In the genomic region with DNA sequence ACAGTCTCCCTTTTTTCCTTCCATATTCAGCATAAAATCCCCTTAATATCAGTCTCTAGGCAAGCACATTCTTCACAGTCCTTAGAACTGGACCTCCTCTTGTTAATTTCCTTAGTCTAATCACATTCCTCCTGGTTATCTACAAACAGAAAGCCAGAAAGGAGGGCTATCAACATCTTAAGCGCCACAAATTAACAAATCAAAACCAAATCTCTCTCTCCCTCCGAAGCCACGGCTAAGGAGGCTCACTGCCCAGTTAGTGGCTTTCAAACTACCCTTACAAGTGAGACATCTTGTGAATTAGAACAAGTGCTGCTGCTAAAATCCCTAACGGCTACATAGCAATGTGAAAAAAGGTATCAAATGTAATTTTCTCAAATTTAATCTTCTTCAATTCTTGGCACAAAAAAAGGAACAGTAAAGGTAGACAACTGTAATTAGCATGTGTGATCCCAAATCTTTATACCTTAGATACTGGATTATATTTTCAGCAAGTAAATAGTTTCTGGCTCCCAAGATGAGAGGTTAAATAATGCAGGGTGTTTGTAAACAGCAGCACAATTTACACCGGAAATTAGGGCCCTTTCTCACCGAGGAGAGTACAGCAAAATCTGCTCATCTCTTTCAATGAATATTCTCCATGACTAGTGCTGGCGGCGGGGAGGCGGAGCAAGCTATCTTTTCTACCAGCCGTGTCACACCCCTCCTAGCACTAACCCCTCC, we compare ENCODE assay signal across 8 cellular contexts. TPM values are rescaled to one million over a fixed set of nuclear protein-coding genes. Genes with fewer than 3 reads are reported as not detected.
DNase-seq lines count a peak whose midpoint lies in the region; ATAC-seq and TF ChIP-seq lines count a peak whose summit lies in the region.

No MANE protein-coding gene starts in this region.

- H3K9ac ChIP-seq in mucosa of stomach (ENCODE audit: low read length) (peak overlapping the region; percentile 88), subcutaneous abdominal adipose tissue (ENCODE audit: low read length in 5 of 5) (peak overlapping the region; percentile 95 to 98 (median 96))

- peaks cover 22% of the 10 kb centered on the region for H3K4me1 ChIP-seq in A673 (ENCODE audit: insufficient read depth, low read length, poor library complexity, severe bottlenecking)
- peaks cover 14% of the 10 kb centered on the region for H3K4me1 ChIP-seq in ectodermal cell (ENCODE audit: control insufficient read depth, insufficient read depth, low read length)
- H3K4me1 ChIP-seq in mucosa of stomach (ENCODE audit: control insufficient read depth, insufficient read depth, low read length) = peaks cover 18% of the 10 kb centered on the region
- peaks cover 5 to 54% (median 48%) of the 10 kb centered on the region in 5 donors for H3K4me1 ChIP-seq in subcutaneous abdominal adipose tissue (ENCODE audit: control insufficient read depth in 5 of 5, insufficient read depth in 5 of 5, low read length in 5 of 5)

- H3K36me3 ChIP-seq in A673 (ENCODE audit: insufficient read depth, low read length, poor library complexity, severe bottlenecking) = peaks cover 6% of the 10 kb centered on the region
- H3K36me3 ChIP-seq in ectodermal cell (ENCODE audit: control insufficient read depth, insufficient read depth, low read length) = peaks cover 3% of the 10 kb centered on the region
- no peaks in the 10 kb centered on the region for H3K36me3 ChIP-seq in mucosa of stomach (ENCODE audit: control insufficient read depth, insufficient read depth, low read length)
- H3K36me3 ChIP-seq in subcutaneous abdominal adipose tissue (ENCODE audit: control insufficient read depth in 5 of 5, insufficient read depth in 5 of 5, low read length in 5 of 5) = peaks cover 7 to 12% (median 12%) of the 10 kb centered on the region in 5 donors

- TF ChIP-seq CTCF in A673 (conservative IDR thresholded peaks at IDR 0.05; ENCODE audit: low read depth, low read length) = no peak

- DNase-seq in A673 (ENCODE audit: low spot score) = peak; percentile 73
- DNase-seq in LoVo (ENCODE audit: low spot score) = peak; percentile 57
- no peak for DNase-seq in occipital lobe (lab: John Stamatoyannopoulos, UW)

- H3K9me3 ChIP-seq in A673 (ENCODE audit: low read depth, low read length, poor library complexity, severe bottlenecking) (no peaks in the 10 kb centered on the region), ectodermal cell (ENCODE audit: control insufficient read depth, low read length) (no peaks in the 10 kb centered on the region), mucosa of stomach (ENCODE audit: control insufficient read depth, low read length) (no peaks in the 10 kb centered on the region), subcutaneous abdominal adipose tissue (ENCODE audit: control insufficient read depth in 5 of 5, low read length in 5 of 5) (no peaks in the 10 kb centered on the region)

- H3K27me3 ChIP-seq in A673 (replicated peaks; ENCODE audit: insufficient read depth, low read depth, low read length, poor library complexity) = no peaks in the 10 kb centered on the region
- H3K27me3 ChIP-seq in ectodermal cell (ENCODE audit: control insufficient read depth, insufficient read depth, low read length, poor library complexity, severe bottlenecking) = no peaks in the 10 kb centered on the region
- no peaks in the 10 kb centered on the region for H3K27me3 ChIP-seq in mucosa of stomach (ENCODE audit: control insufficient read depth, insufficient read depth, low read length)
- H3K27me3 ChIP-seq in subcutaneous abdominal adipose tissue (ENCODE audit: control insufficient read depth in 5 of 5, insufficient read depth in 4 of 5, low read length in 5 of 5) = no peaks in the 10 kb centered on the region

- peak; percentile 40 for ATAC-seq in GM18867 (IDR thresholded peaks at IDR 0.05; ENCODE audit: unreplicated experiment)
- ATAC-seq in activated CD4-positive, CD25-positive, alpha-beta regulatory T cell treated with anti-CD3 and anti-CD28 coated beads, Interleukin-2, amount 50 U/mL, for 24 hours = peak; percentile 76 to 82

- H3K4me3 ChIP-seq in A673 (ENCODE audit: low read depth, low read length, poor library complexity, severe bottlenecking) (peak overlapping the region; percentile 98), ectodermal cell (ENCODE audit: insufficient read depth, low read depth, low read length) (peak overlapping the region; percentile 92), mucosa of stomach (ENCODE audit: low read length) (peak overlapping the region; percentile 95), subcutaneous abdominal adipose tissue (ENCODE audit: low read depth in 1 of 5, low read length in 5 of 5) (peak overlapping the region; percentile 89 to 99 (median 93))

- BruUV-seq in A673 (replicated peaks; lab: Mats Ljungman, UMichigan) = TSS peak; percentile 70

- H3K27ac ChIP-seq in A673 (ENCODE audit: low read depth, low read length, poor library complexity, severe bottlenecking) = peak overlapping the region; percentile 99
- peak overlapping the region; percentile 97 for H3K27ac ChIP-seq in ectodermal cell (ENCODE audit: insufficient read depth, low read depth, low read length, poor library complexity, severe bottlenecking)
- H3K27ac ChIP-seq in subcutaneous abdominal adipose tissue (ENCODE audit: low read depth, low read length) = peak overlapping the region; percentile 95

- 3 to 4% methylated on average over 10 of the region's 10 CpGs for WGBS in ectodermal cell, 2 experiments

- intact Hi-C loops in A673 (cut with micrococcal nuclease; ENCODE audit: unreplicated experiment) = loop anchor here (10.0 kb wide), 1 partner anchor 111 kb away; a partner anchor contains a TSS

- POLR2A ChIA-PET in A673 (lab: Charles Lee; ENCODE audit: low non-redundant PET) = no interaction called here

- CTCF ChIA-PET in A673 (lab: Charles Lee) = interaction anchor here (0.6 kb wide), 1 partner anchor 55 kb away, joined by 4 read pairs; no protein-coding TSS in a partner anchor

RNA-seq across cellular contexts. Expression of a gene that starts 1.4 kb away (rescaled TPM):
- total RNA-seq in A673 (2021) (13.7 and 14.3 TPM in 2 replicates), occipital lobe (10.0 TPM)
- 21.2 TPM for polyA plus RNA-seq in ectodermal cell (2013, experiment 1 of 4)
- 18.4 TPM for polyA plus RNA-seq in ectodermal cell (2013, experiment 2 of 4)
- polyA plus RNA-seq in ectodermal cell (2013, experiment 3 of 4) = 13.5 TPM
- polyA plus RNA-seq in ectodermal cell (2013, experiment 4 of 4) = 16.7 TPM

RNA-seq across cellular contexts. Expression of a gene that starts 19.6 kb away (rescaled TPM):
- 65.1 and 65.9 TPM in 2 replicates for total RNA-seq in A673 (2021)
- 67.0 TPM for polyA plus RNA-seq in ectodermal cell (2013, experiment 1 of 4)
- polyA plus RNA-seq in ectodermal cell (2013, experiment 2 of 4) = 60.4 TPM
- polyA plus RNA-seq in ectodermal cell (2013, experiment 3 of 4) = 61.3 TPM
- 80.7 TPM for polyA plus RNA-seq in ectodermal cell (2013, experiment 4 of 4)
- 12.8 TPM for total RNA-seq in occipital lobe
